In the genomic region with DNA sequence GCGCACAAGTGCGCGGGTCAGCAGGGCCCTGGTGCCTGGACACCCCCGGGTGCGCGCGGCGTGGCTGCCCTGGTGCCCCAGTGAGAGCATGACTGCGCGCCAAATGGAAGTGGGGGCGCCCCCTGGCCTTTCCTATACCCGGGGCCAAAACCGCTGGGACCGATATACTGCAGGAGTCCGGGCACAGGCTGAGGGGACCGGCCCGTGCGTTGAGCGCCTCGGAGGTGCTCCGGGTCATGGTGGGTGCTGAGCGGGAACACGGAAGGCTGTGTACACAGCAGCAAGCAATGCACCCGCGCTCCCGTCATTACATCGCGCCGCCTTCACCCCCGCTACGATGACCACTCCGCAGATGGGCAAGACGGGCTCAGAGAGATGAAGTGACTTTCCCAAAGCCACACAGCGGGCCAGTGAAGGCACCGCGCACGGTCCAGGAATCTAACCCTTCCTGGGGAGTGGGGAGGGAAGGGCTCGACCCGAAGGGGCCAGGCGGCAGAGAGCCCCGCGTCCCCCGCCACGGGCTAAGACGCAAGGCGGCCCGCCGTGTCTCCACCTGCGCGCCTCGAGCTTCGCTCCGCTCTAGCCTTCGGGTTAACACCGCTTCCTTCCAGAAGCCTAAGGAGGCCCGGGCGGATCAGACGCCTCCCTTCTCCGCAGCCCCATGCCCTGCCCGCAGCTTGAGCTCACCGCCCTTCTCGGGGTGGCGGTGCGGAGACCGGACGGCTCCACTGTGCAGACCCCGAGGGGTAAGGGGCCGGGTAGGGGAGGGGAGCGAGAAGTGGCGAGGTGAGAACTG, we compare ENCODE assay signal across 22 cellular contexts. TPM values are rescaled to one million over a fixed set of nuclear protein-coding genes. Genes with fewer than 3 reads are reported as not detected.
DNase-seq lines count a peak whose midpoint lies in the region; ATAC-seq and TF ChIP-seq lines count a peak whose summit lies in the region.
"Had no signal": no experiment of that assay in that cellular context is flagged by ENCODE, and none has a peak within 500 bp of the region (broad histone marks: within the 10 kb centered on the region; RNA-seq: fewer than 3 reads in every experiment).

No MANE protein-coding gene starts in this region.

- H3K14ac ChIP-seq in mesenchymal stem cell (ENCODE audit: low read length in 2 of 2), result no peak overlapping the region

- no peaks in the 10 kb centered on the region for H3K36me3 ChIP-seq in mesenchymal stem cell (ENCODE audit: control insufficient read depth in 1 of 2, insufficient read depth in 2 of 2, low read depth in 1 of 2, low read length in 2 of 2)
- H3K36me3 ChIP-seq in naive thymus-derived CD4-positive, alpha-beta T cell (ENCODE audit: control insufficient read depth in 2 of 3, insufficient read depth in 3 of 3, low read length in 3 of 3), result no peaks in the 10 kb centered on the region
- H3K36me3 ChIP-seq: cardiac muscle cell, upper lobe of left lung had no signal

- no peak overlapping the region for H2BK120ac ChIP-seq in mesenchymal stem cell (ENCODE audit: low read depth, low read length)

- no peak overlapping the region for H2AFZ ChIP-seq in mesenchymal stem cell (ENCODE audit: low read depth, low read length)

- no peaks in the 10 kb centered on the region for H3K4me1 ChIP-seq in mesenchymal stem cell (ENCODE audit: control insufficient read depth, insufficient read depth, low read depth, low read length)
- no peaks in the 10 kb centered on the region for H3K4me1 ChIP-seq in naive thymus-derived CD4-positive, alpha-beta T cell (ENCODE audit: control insufficient read depth in 2 of 2, insufficient read depth in 2 of 2, low read length in 2 of 2)

- no peak overlapping the region for H3K27ac ChIP-seq in mesenchymal stem cell (ENCODE audit: low read length, poor library complexity, severe bottlenecking)
- no peak overlapping the region for H3K27ac ChIP-seq in naive thymus-derived CD4-positive, alpha-beta T cell (ENCODE audit: low read depth, low read length)
- H3K27ac ChIP-seq: cardiac muscle cell, upper lobe of left lung, VCaP had no signal

- ATAC-seq in Right ventricle myocardium superior (ENCODE audit: poor library complexity) (no peak), left cardiac atrium (no peak), WTC11 (peak; percentile 24)
- ATAC-seq in naive thymus-derived CD4-positive, alpha-beta T cell, result no peak
- ATAC-seq: esophagus mucosa; natural killer cell treated with Interleukin-12 subunit alpha and Interleukin-12 subunit beta and Interleukin-15 and Interleukin-18, amount 100 ng/mL, for 72 hours; stimulated activated memory B cell treated with anti-CD40 and anti-IgM and Interleukin-4, amounts not matched to agents 10 μg/mL and 1 μg/mL and 100 μg/mL, for 72 hours had no signal

- POLR2A ChIA-PET in WTC11 (lab: Charles Lee), result no interaction called here
- POLR2A ChIA-PET in naive thymus-derived CD4-positive, alpha-beta T cell (lab: Charles Lee), result no interaction called here

- no peak overlapping the region for H3K23ac ChIP-seq in mesenchymal stem cell (ENCODE audit: low read length in 2 of 2)

- CTCF ChIA-PET in WTC11 (lab: Charles Lee), result interaction anchor here (0.6 to 7.6 kb wide), 8 partner anchors 25 to 253 kb away, joined by 3 to 97 read pairs (median 4); no protein-coding TSS in a partner anchor
- CTCF ChIA-PET in naive thymus-derived CD4-positive, alpha-beta T cell (lab: Charles Lee), result no interaction called here

- H3K27me3 Mint-ChIP-seq in WTC11 (ENCODE audit: low read depth), result peaks cover 99% of the 10 kb centered on the region
- H3K27me3 Mint-ChIP-seq in type B pancreatic cell, result peaks cover 90% of the 10 kb centered on the region
- peaks cover 40 to 75% (median 58%) of the 10 kb centered on the region in 5 donors for H3K27me3 Mint-ChIP-seq in naive thymus-derived CD4-positive, alpha-beta T cell

- H3K4me1 Mint-ChIP-seq in WTC11, result peaks cover 26% of the 10 kb centered on the region
- peaks cover 10% of the 10 kb centered on the region for H3K4me1 Mint-ChIP-seq in type B pancreatic cell (ENCODE audit: unreplicated experiment)
- H3K4me1 Mint-ChIP-seq in naive thymus-derived CD4-positive, alpha-beta T cell, result peaks cover 0 to 16% (median 9%) of the 10 kb centered on the region in 7 donors

- H3K27me3 ChIP-seq in mesenchymal stem cell (ENCODE audit: control insufficient read depth in 1 of 2, insufficient read depth in 1 of 2, low read length in 2 of 2), result peaks cover 0 to 96% of the 10 kb centered on the region in 2 experiments
- peaks cover 0 to 11% of the 10 kb centered on the region in 2 donors for H3K27me3 ChIP-seq in naive thymus-derived CD4-positive, alpha-beta T cell (ENCODE audit: control insufficient read depth in 2 of 2, insufficient read depth in 2 of 2, low read length in 2 of 2)

- H3K9me3 Mint-ChIP-seq in WTC11, result no peaks in the 10 kb centered on the region
- H3K9me3 Mint-ChIP-seq in type B pancreatic cell, result no peaks in the 10 kb centered on the region
- peaks cover 0 to 1% (median 0%) of the 10 kb centered on the region in 11 donors for H3K9me3 Mint-ChIP-seq in naive thymus-derived CD4-positive, alpha-beta T cell
- H3K9me3 Mint-ChIP-seq: natural killer cell treated with Interleukin-12 subunit alpha and Interleukin-12 subunit beta and Interleukin-15 and Interleukin-18, amount 100 ng/mL, for 72 hours; stimulated activated memory B cell treated with anti-CD40 and anti-IgM and Interleukin-4, amounts not matched to agents 10 μg/mL and 1 μg/mL and 100 μg/mL, for 72 hours had no signal

- no peak overlapping the region for H2BK5ac ChIP-seq in mesenchymal stem cell (ENCODE audit: low read depth, low read length, poor library complexity, severe bottlenecking)

- no peak overlapping the region for H2BK15ac ChIP-seq in mesenchymal stem cell (ENCODE audit: low read depth, poor library complexity, severe bottlenecking)

- no peak overlapping the region for H3K4ac ChIP-seq in mesenchymal stem cell (ENCODE audit: low read depth in 1 of 2, low read length in 2 of 2)

- H3K36me3 Mint-ChIP-seq in WTC11 (no peaks in the 10 kb centered on the region), type B pancreatic cell (no peaks in the 10 kb centered on the region)
- peaks cover 0 to 5% (median 0%) of the 10 kb centered on the region in 5 donors for H3K36me3 Mint-ChIP-seq in naive thymus-derived CD4-positive, alpha-beta T cell
- H3K36me3 Mint-ChIP-seq: CD8-positive, alpha-beta memory T cell; stimulated activated memory B cell treated with anti-CD40 and anti-IgM and Interleukin-4, amounts not matched to agents 10 μg/mL and 1 μg/mL and 100 μg/mL, for 72 hours had no signal

- H3K4me3 ChIP-seq in mesenchymal stem cell (ENCODE audit: insufficient read depth in 1 of 2, low read depth in 1 of 2, low read length in 2 of 2), result no peak overlapping the region
- H3K4me3 ChIP-seq in naive thymus-derived CD4-positive, alpha-beta T cell (ENCODE audit: low read length), result no peak overlapping the region

- no peaks in the 10 kb centered on the region for H3K9me3 ChIP-seq in mesenchymal stem cell (ENCODE audit: control insufficient read depth, low read length)
- H3K9me3 ChIP-seq in naive thymus-derived CD4-positive, alpha-beta T cell (ENCODE audit: control insufficient read depth in 2 of 3, low read length in 3 of 3), result no peaks in the 10 kb centered on the region
- H3K9me3 ChIP-seq: upper lobe of left lung had no signal

- WGBS in mesenchymal stem cell, result 20% methylated on average over 54 of the region's 70 CpGs

- H4K91ac ChIP-seq in mesenchymal stem cell (ENCODE audit: low read length), result no peak overlapping the region

- no peak overlapping the region for H3K18ac ChIP-seq in mesenchymal stem cell (ENCODE audit: low read depth in 1 of 2, low read length in 2 of 2)

- no peak overlapping the region for H3K4me2 ChIP-seq in mesenchymal stem cell (ENCODE audit: low read length, poor library complexity, severe bottlenecking)

- TF ChIP-seq CTCF in WTC11 (IDR thresholded peaks at IDR 0.05) (no peak), type B pancreatic cell (conservative IDR thresholded peaks at IDR 0.05) (no peak)

- no peak overlapping the region for H2AK5ac ChIP-seq in mesenchymal stem cell (ENCODE audit: low read length, severe bottlenecking)

- H3K9ac ChIP-seq in mesenchymal stem cell (ENCODE audit: low read length), result no peak overlapping the region

- H3K27ac Mint-ChIP-seq in WTC11 (no peak overlapping the region), type B pancreatic cell (no peak overlapping the region)
- peak overlapping the region in 1 of 9 donors; percentile 66 for H3K27ac Mint-ChIP-seq in naive thymus-derived CD4-positive, alpha-beta T cell
- H3K27ac Mint-ChIP-seq: CD8-positive, alpha-beta memory T cell; natural killer cell treated with Interleukin-12 subunit alpha and Interleukin-12 subunit beta and Interleukin-15 and Interleukin-18, amount 100 ng/mL, for 72 hours; stimulated activated memory B cell treated with anti-CD40 and anti-IgM and Interleukin-4, amounts not matched to agents 10 μg/mL and 1 μg/mL and 100 μg/mL, for 72 hours had no signal

- DNase-seq in Right ventricle myocardium superior (peak; percentile 23), left cardiac atrium (no peak), WTC11 (ENCODE audit: low spot score) (peak; percentile 69), mesenchymal stem cell (peak; percentile 0), type B pancreatic cell (ENCODE audit: extremely low spot score, unreplicated experiment) (no peak), C1 segment of cervical spinal cord (lab: John Stamatoyannopoulos, UW) (no peak)
- DNase-seq in naive thymus-derived CD4-positive, alpha-beta T cell, result no peak
- DNase-seq in activated naive CD4-positive, alpha-beta T cell (lab: John Stamatoyannopoulos, UW), result no peak
- DNase-seq: activated CD8-positive, alpha-beta memory T cell treated with anti-CD3 and anti-CD28 coated beads for 24 hours; CD8-positive, alpha-beta memory T cell; HCEC 1CT; KG1; NCI-H2029; NCI-H510A treated with DMSO at 0.1 percent for 48 hours; upper lobe of left lung had no signal

- no peaks in the 10 kb centered on the region for H3K79me1 ChIP-seq in mesenchymal stem cell (replicated peaks; ENCODE audit: low read length, poor library complexity, severe bottlenecking)

- no peak overlapping the region for H2BK12ac ChIP-seq in mesenchymal stem cell (ENCODE audit: low read length in 2 of 2)

- intact Hi-C loops in Right ventricle myocardium superior (cut with DNase I) (no loop called here), left cardiac atrium (cut with DNase I) (no loop called here)
- intact Hi-C loops in naive thymus-derived CD4-positive, alpha-beta T cell (cut with micrococcal nuclease), result no loop called here

- H4K8ac ChIP-seq in mesenchymal stem cell (ENCODE audit: low read length), result no peak overlapping the region

- peak overlapping the region; percentile 65 for H3K4me3 Mint-ChIP-seq in WTC11
- H3K4me3 Mint-ChIP-seq in type B pancreatic cell, result peak overlapping the region; percentile 69
- peak overlapping the region in 1 of 10 donors; percentile 25 for H3K4me3 Mint-ChIP-seq in naive thymus-derived CD4-positive, alpha-beta T cell
- H3K4me3 Mint-ChIP-seq: natural killer cell treated with Interleukin-12 subunit alpha and Interleukin-12 subunit beta and Interleukin-15 and Interleukin-18, amount 100 ng/mL, for 72 hours; stimulated activated memory B cell treated with anti-CD40 and anti-IgM and Interleukin-4, amounts not matched to agents 10 μg/mL and 1 μg/mL and 100 μg/mL, for 72 hours had no signal

RNA-seq across cellular contexts. Expression of a gene that starts 11.3 kb away (rescaled TPM):
- not detected for total RNA-seq in Right ventricle myocardium superior
- total RNA-seq in left cardiac atrium, result not detected
- 6.9 to 10.0 TPM (median 7.8 TPM) in 3 replicates for total RNA-seq in WTC11 (2021)
- polyA plus RNA-seq in mesenchymal stem cell (2013, experiment 1 of 2), result not detected
- not detected for polyA plus RNA-seq in mesenchymal stem cell (2013, experiment 2 of 2)
- total RNA-seq in type B pancreatic cell (ENCODE audit: low replicate concordance), result 3.2 and 3.4 TPM in 2 replicates
- total RNA-seq in naive thymus-derived CD4-positive, alpha-beta T cell, result not detected
- not detected for polyA plus RNA-seq in naive thymus-derived CD4-positive, alpha-beta T cell
- total RNA-seq: cardiac muscle cell; CD8-positive, alpha-beta memory T cell; dermis microvascular lymphatic vessel endothelial cell; esophagus mucosa; glomerular endothelial cell; natural killer cell treated with Interleukin-12 subunit alpha and Interleukin-12 subunit beta and Interleukin-15 and Interleukin-18, amount 100 ng/mL, for 72 hours; upper lobe of left lung had no signal
- polyA plus RNA-seq: CD8-positive, alpha-beta memory T cell had no signal

Comparison
In these comparisons a context has a peak if more than half of its experiments do, and no peak if none do; other contexts are left out.
1. DNase-seq: peak in Right ventricle myocardium superior (single experiment), WTC11 (single experiment) and mesenchymal stem cell (single experiment); none in left cardiac atrium (single experiment), type B pancreatic cell (single experiment), naive thymus-derived CD4-positive, alpha-beta T cell (0 of 9), C1 segment of cervical spinal cord (0 of 14) and activated naive CD4-positive, alpha-beta T cell (0 of 4).